Comparison of ENCODE assay signal across 28 cellular contexts in genomic region chrY:14804041-14804440, GRCh38.
DNase-seq lines count a peak whose midpoint lies in the region; ATAC-seq and TF ChIP-seq lines count a peak whose summit lies in the region.
"Had no signal": no experiment of that assay in that cellular context is flagged by ENCODE, and none has a peak within 500 bp of the region (broad histone marks: within the 10 kb centered on the region; RNA-seq: fewer than 3 reads in every experiment).

No MANE protein-coding gene starts in this region.

- peak; percentile 61 for DNase-seq in ELR (ENCODE audit: low read depth)
- DNase-seq in RWPE2 (ENCODE audit: low spot score) = no peak
- DNase-seq in fibroblast of peridontal ligament (ENCODE audit: extremely low read depth) = peak; percentile 73
- no peak for DNase-seq in OCI-M2 (lab: John Stamatoyannopoulos, UW; ENCODE audit: unreplicated experiment)
- DNase-seq in effector CD8-positive, alpha-beta T cell (lab: John Stamatoyannopoulos, UW) = no peak
- DNase-seq in HT-29 (ENCODE audit: low spot score) = no peak
- DNase-seq in activated CD4-positive, alpha-beta T cell treated with anti-CD3 and anti-CD28 coated beads for 4 hours = no peak
- DNase-seq: activated CD4-positive, alpha-beta T cell treated with anti-CD3 and anti-CD28 coated beads, Interleukin-2, amount 10 ng/mL, durations not matched to agents 7 days and 5 days; activated T-cell treated with anti-CD3 and anti-CD28 coated beads, Interleukin-2, amount 50 U/mL, for 4 hours; effector memory CD8-positive, alpha-beta T cell; esophagus squamous epithelium; GDM1; KBM-7; left lung; naive B cell; NCI-H1417; NCI-H2081; PC-3; psoas muscle; SHP77; stimulated activated naive CD4-positive, alpha-beta T cell; T1000; upper lobe of right lung; WERI-Rb-1 had no signal

- H3K9me3 ChIP-seq in RWPE2 (ENCODE audit: severe bottlenecking) = no peaks in the 10 kb centered on the region
- H3K9me3 ChIP-seq: esophagus squamous epithelium, left lung, MG63, neutrophil, psoas muscle, suprapubic skin, upper lobe of right lung had no signal

- H3K4me1 ChIP-seq in RWPE2 (ENCODE audit: insufficient read depth, poor library complexity, severe bottlenecking) = peaks cover 16% of the 10 kb centered on the region
- H3K4me1 ChIP-seq: esophagus squamous epithelium, left lung, psoas muscle, suprapubic skin, upper lobe of right lung had no signal

- TF ChIP-seq CTCF in RWPE2 (IDR thresholded peaks at IDR 0.05; ENCODE audit: poor library complexity, severe bottlenecking) = no peak

- no peaks in the 10 kb centered on the region for H3K36me3 ChIP-seq in RWPE2 (ENCODE audit: low read depth)
- H3K36me3 ChIP-seq: esophagus squamous epithelium, left lung, MG63, neutrophil, suprapubic skin, upper lobe of right lung, WERI-Rb-1 had no signal

- ATAC-seq in RWPE2 (ENCODE audit: low read depth) = peak; percentile 82
- ATAC-seq: activated T-cell treated with anti-CD3 and anti-CD28 coated beads, Interleukin-2, amount 50 U/mL, for 4 hours; effector memory CD8-positive, alpha-beta T cell; HCT116; left lung; PC-3; psoas muscle; upper lobe of right lung had no signal

- H3K4me3 ChIP-seq in RWPE2 (ENCODE audit: severe bottlenecking) = no peak overlapping the region
- H3K4me3 ChIP-seq: esophagus squamous epithelium, left lung, MG63, psoas muscle, suprapubic skin, upper lobe of right lung had no signal

- no peaks in the 10 kb centered on the region for H3K27me3 ChIP-seq in RWPE2 (ENCODE audit: insufficient read depth, poor library complexity, severe bottlenecking)
- H3K27me3 ChIP-seq: esophagus squamous epithelium, left lung, MG63, neutrophil, suprapubic skin, upper lobe of right lung had no signal

- peak overlapping the region; percentile 58 for H3K27ac ChIP-seq in RWPE2 (ENCODE audit: poor library complexity, severe bottlenecking)
- H3K27ac ChIP-seq: esophagus squamous epithelium, left lung, neutrophil, psoas muscle, suprapubic skin, upper lobe of right lung, WERI-Rb-1 had no signal

Comparison
In these comparisons a context has a peak if more than half of its experiments do, and no peak if none do; other contexts are left out.
1. DNase-seq: peak in ELR (single experiment) and fibroblast of peridontal ligament (single experiment); none in RWPE2 (single experiment), OCI-M2 (single experiment), effector CD8-positive, alpha-beta T cell (single experiment), HT-29 (single experiment) and activated CD4-positive, alpha-beta T cell treated with anti-CD3 and anti-CD28 coated beads for 4 hours (0 of 2).